13 cellular contexts compared by ENCODE assay signal in genomic region chr4:38802561-38803355, GRCh38. TPM values are rescaled to one million over a fixed set of nuclear protein-coding genes. Genes with fewer than 3 reads are reported as not detected.
DNase-seq lines count a peak whose midpoint lies in the region; ATAC-seq and TF ChIP-seq lines count a peak whose summit lies in the region.
"Had no signal": no experiment of that assay in that cellular context is flagged by ENCODE, and none has a peak within 500 bp of the region (broad histone marks: within the 10 kb centered on the region; RNA-seq: fewer than 3 reads in every experiment).

No MANE protein-coding gene starts in this region.

- CTCF ChIA-PET in activated CD8-positive, alpha-beta memory T cell treated with anti-CD3 and anti-CD28 coated beads, Interleukin-2, amount 10 ng/mL, durations not matched to agents 7 days and 5 days (lab: Charles Lee) = interaction anchor here (1.1 to 5.3 kb wide), 5 partner anchors 11 to 332 kb away, joined by 4 to 20 read pairs (median 6); partner anchors contain the start of genes TLR10 and TLR6

- H3K4me3 Mint-ChIP-seq in activated CD4-positive, alpha-beta T cell treated with anti-CD3 and anti-CD28 coated beads, Interleukin-2, amount 10 ng/mL, durations not matched to agents 24 days and 14 days = peak overlapping the region; percentile 42
- no peak overlapping the region for H3K4me3 Mint-ChIP-seq in activated CD8-positive, alpha-beta memory T cell treated with anti-CD3 and anti-CD28 coated beads, Interleukin-2, amount 10 ng/mL, durations not matched to agents 7 days and 5 days

- no peaks in the 10 kb centered on the region for H3K9me3 ChIP-seq in mucosa of descending colon

- H3K27me3 ChIP-seq in dorsolateral prefrontal cortex = no peaks in the 10 kb centered on the region
- H3K27me3 ChIP-seq: gastroesophageal sphincter had no signal

- H3K36me3 ChIP-seq in mucosa of descending colon (ENCODE audit: low read depth) = no peaks in the 10 kb centered on the region

- intact Hi-C loops in activated CD4-positive, alpha-beta T cell treated with anti-CD3 and anti-CD28 coated beads, Interleukin-2, amount 10 ng/mL, durations not matched to agents 24 days and 14 days (cut with micrococcal nuclease) = loop anchor here (5.0 kb wide), 1 partner anchor 490 kb away; no protein-coding TSS in a partner anchor
- intact Hi-C loops in dorsolateral prefrontal cortex (cut with DNase I) (no loop called here), mucosa of descending colon (cut with DNase I, micrococcal nuclease) (no loop called here)

- H3K36me3 Mint-ChIP-seq in activated CD4-positive, alpha-beta T cell treated with anti-CD3 and anti-CD28 coated beads, Interleukin-2, amount 10 ng/mL, durations not matched to agents 24 days and 14 days (ENCODE audit: low read depth) = peaks cover 56% of the 10 kb centered on the region
- H3K36me3 Mint-ChIP-seq in activated CD8-positive, alpha-beta memory T cell treated with anti-CD3 and anti-CD28 coated beads, Interleukin-2, amount 10 ng/mL, durations not matched to agents 7 days and 5 days = peaks cover 43% of the 10 kb centered on the region

- peaks cover 2% of the 10 kb centered on the region for H3K4me1 ChIP-seq in mucosa of descending colon (ENCODE audit: low read depth)

- H3K4me3 ChIP-seq in Jurkat, Clone E6-1 (ENCODE audit: low read length) = no peak overlapping the region
- H3K4me3 ChIP-seq in dorsolateral prefrontal cortex (peak overlapping the region in 45 of 59 donors; percentile 1 to 60 (median 44)), mucosa of descending colon (no peak overlapping the region)

- DNase-seq in activated CD4-positive, alpha-beta T cell treated with anti-CD3 and anti-CD28 coated beads, Interleukin-2, amount 10 ng/mL, durations not matched to agents 24 days and 14 days = no peak
- no peak for DNase-seq in activated CD4-positive, alpha-beta T cell treated with anti-CD3 and anti-CD28 coated beads, Interleukin-2, amount 50 U/mL, for 1 hour
- DNase-seq in Jurkat, Clone E6-1 (ENCODE audit: low read depth, low spot score) = peak; percentile 4
- no peak for DNase-seq in dorsolateral prefrontal cortex
- peak; percentile 9 for DNase-seq in retina
- DNase-seq in activated CD8-positive, alpha-beta memory T cell treated with anti-CD3 and anti-CD28 coated beads, Interleukin-2, amount 10 ng/mL, durations not matched to agents 7 days and 5 days = no peak
- no peak for DNase-seq in AG08396 (ENCODE audit: low spot score)
- no peak for DNase-seq in mucosa of descending colon
- DNase-seq: EL, NCI-H1694, occipital lobe had no signal

- H3K27ac Mint-ChIP-seq in activated CD4-positive, alpha-beta T cell treated with anti-CD3 and anti-CD28 coated beads, Interleukin-2, amount 10 ng/mL, durations not matched to agents 24 days and 14 days = peak overlapping the region; percentile 23
- H3K27ac Mint-ChIP-seq in activated CD8-positive, alpha-beta memory T cell treated with anti-CD3 and anti-CD28 coated beads, Interleukin-2, amount 10 ng/mL, durations not matched to agents 7 days and 5 days = no peak overlapping the region

- no peak for TF ChIP-seq CTCF in dorsolateral prefrontal cortex (IDR thresholded peaks at IDR 0.05 in 54 of 56, conservative IDR thresholded peaks at IDR 0.05 in 2 of 56; ENCODE audit: low read depth in 1 of 56, partially characterized antibody in 56 of 56)
- TF ChIP-seq CTCF in mucosa of descending colon (IDR thresholded peaks at IDR 0.05) = no peak

- ATAC-seq in activated CD8-positive, alpha-beta memory T cell treated with anti-CD3 and anti-CD28 coated beads, Interleukin-2, amount 10 ng/mL, durations not matched to agents 7 days and 5 days = no peak
- no peak for ATAC-seq in mucosa of descending colon
- ATAC-seq: gastroesophageal sphincter had no signal

- H3K27me3 Mint-ChIP-seq in activated CD4-positive, alpha-beta T cell treated with anti-CD3 and anti-CD28 coated beads, Interleukin-2, amount 10 ng/mL, durations not matched to agents 24 days and 14 days = no peaks in the 10 kb centered on the region
- no peaks in the 10 kb centered on the region for H3K27me3 Mint-ChIP-seq in activated CD8-positive, alpha-beta memory T cell treated with anti-CD3 and anti-CD28 coated beads, Interleukin-2, amount 10 ng/mL, durations not matched to agents 7 days and 5 days

- peaks cover 29% of the 10 kb centered on the region for H3K4me1 Mint-ChIP-seq in activated CD4-positive, alpha-beta T cell treated with anti-CD3 and anti-CD28 coated beads, Interleukin-2, amount 10 ng/mL, durations not matched to agents 24 days and 14 days
- H3K4me1 Mint-ChIP-seq in activated CD8-positive, alpha-beta memory T cell treated with anti-CD3 and anti-CD28 coated beads, Interleukin-2, amount 10 ng/mL, durations not matched to agents 7 days and 5 days = peaks cover 23% of the 10 kb centered on the region

- H3K9me3 Mint-ChIP-seq in activated CD4-positive, alpha-beta T cell treated with anti-CD3 and anti-CD28 coated beads, Interleukin-2, amount 10 ng/mL, durations not matched to agents 24 days and 14 days = peaks cover 34% of the 10 kb centered on the region
- H3K9me3 Mint-ChIP-seq in activated CD8-positive, alpha-beta memory T cell treated with anti-CD3 and anti-CD28 coated beads, Interleukin-2, amount 10 ng/mL, durations not matched to agents 7 days and 5 days (ENCODE audit: low read depth) = peaks cover 16% of the 10 kb centered on the region

- peak overlapping the region in 15 of 59 donors; percentile 7 to 87 (median 66) for H3K27ac ChIP-seq in dorsolateral prefrontal cortex

RNA-seq across cellular contexts. Expression of gene TLR1, which starts 1.8 kb away (rescaled TPM):
- 0.85 and 2.6 TPM in 2 replicates for total RNA-seq in activated CD4-positive, alpha-beta T cell treated with anti-CD3 and anti-CD28 coated beads, Interleukin-2, amount 10 ng/mL, durations not matched to agents 24 days and 14 days
- not detected for polyA plus RNA-seq in Jurkat, Clone E6-1 (2012; ENCODE audit: insufficient read depth, insufficient read length)
- 10 to 100 TPM in 39 of 120 experiments, 1 to 10 TPM in 81; 1.4 to 23.9 (median 8.6) TPM for total RNA-seq in dorsolateral prefrontal cortex
- total RNA-seq in activated CD8-positive, alpha-beta memory T cell treated with anti-CD3 and anti-CD28 coated beads, Interleukin-2, amount 10 ng/mL, durations not matched to agents 7 days and 5 days = 1 to 10 TPM; 3.2 to 5.3 TPM
- total RNA-seq in mucosa of descending colon = 1 to 10 TPM; 7.3 to 9.3 (median 7.7) TPM

RNA-seq across cellular contexts. Expression of gene TLR10, which starts 20.0 kb away (rescaled TPM):
- not detected in 2 replicates for total RNA-seq in activated CD4-positive, alpha-beta T cell treated with anti-CD3 and anti-CD28 coated beads, Interleukin-2, amount 10 ng/mL, durations not matched to agents 24 days and 14 days
- polyA plus RNA-seq in Jurkat, Clone E6-1 (2012; ENCODE audit: insufficient read depth, insufficient read length) = not detected
- total RNA-seq in dorsolateral prefrontal cortex (1 to 10 TPM in 91 of 120 experiments, under 1 TPM in 29; 0.27 to 6.7 (median 1.5) TPM), mucosa of descending colon (under 1 TPM; 0.17 to 0.46 (median 0.25) TPM)
- under 1 TPM in 1 of 2 experiments, not detected in 1; 0.09 TPM for total RNA-seq in activated CD8-positive, alpha-beta memory T cell treated with anti-CD3 and anti-CD28 coated beads, Interleukin-2, amount 10 ng/mL, durations not matched to agents 7 days and 5 days
- total RNA-seq: astrocyte had no signal

RNA-seq across cellular contexts. Expression of gene TLR6, which starts 53.9 kb away (rescaled TPM):
- total RNA-seq in activated CD4-positive, alpha-beta T cell treated with anti-CD3 and anti-CD28 coated beads, Interleukin-2, amount 10 ng/mL, durations not matched to agents 24 days and 14 days = 0.88 and 1.1 TPM in 2 replicates
- polyA plus RNA-seq in Jurkat, Clone E6-1 (2012; ENCODE audit: insufficient read depth, insufficient read length) = 0.55 TPM
- total RNA-seq in dorsolateral prefrontal cortex (1 to 10 TPM; 1.1 to 8.9 (median 3.7) TPM), mucosa of descending colon (1 to 10 TPM; 1.3 to 3.6 (median 2.3) TPM)
- total RNA-seq in activated CD8-positive, alpha-beta memory T cell treated with anti-CD3 and anti-CD28 coated beads, Interleukin-2, amount 10 ng/mL, durations not matched to agents 7 days and 5 days = 1 to 10 TPM in 1 of 2 experiments, under 1 TPM in 1; 0.77 to 1.3 TPM

Comparison
In these comparisons a context has a peak if more than half of its experiments do, and no peak if none do; other contexts are left out.
1. DNase-seq: peak in Jurkat, Clone E6-1 (single experiment) and retina (single experiment); none in activated CD4-positive, alpha-beta T cell treated with anti-CD3 and anti-CD28 coated beads, Interleukin-2, amount 10 ng/mL, durations not matched to agents 24 days and 14 days (single experiment), activated CD4-positive, alpha-beta T cell treated with anti-CD3 and anti-CD28 coated beads, Interleukin-2, amount 50 U/mL, for 1 hour (single experiment), dorsolateral prefrontal cortex (0 of 10), activated CD8-positive, alpha-beta memory T cell treated with anti-CD3 and anti-CD28 coated beads, Interleukin-2, amount 10 ng/mL, durations not matched to agents 7 days and 5 days (single experiment), AG08396 (single experiment) and mucosa of descending colon (0 of 3).
2. H3K4me3 ChIP-seq: peak in dorsolateral prefrontal cortex (45 of 59); none in Jurkat, Clone E6-1 (single experiment) and mucosa of descending colon (single experiment).